ENCODE assay signal across 8 cellular contexts in genomic region chr1:179083031-179083345, GRCh38. TPM values are rescaled to one million over a fixed set of nuclear protein-coding genes. Genes with fewer than 3 reads are reported as not detected.
DNase-seq lines count a peak whose midpoint lies in the region; ATAC-seq and TF ChIP-seq lines count a peak whose summit lies in the region.

No MANE protein-coding gene starts in this region.

- peak overlapping the region; percentile 97 for H3K4me3 Mint-ChIP-seq in activated T-helper 2 cell treated with anti-CD3 and anti-CD28 coated beads, Interferon-gamma antibody, Interleukin-2, Interleukin-4, amounts not matched to agents 10 μg/mL and 5 μg/mL and 100 μg/mL, durations not matched to agents 14 hours and 24 hours and 36 hours (ENCODE audit: low read depth)

- DNase-seq in activated T-helper 2 cell treated with anti-CD3 and anti-CD28 coated beads, Interferon-gamma antibody, Interleukin-2, Interleukin-4, amounts not matched to agents 10 μg/mL and 5 μg/mL and 100 μg/mL, durations not matched to agents 14 hours and 24 hours and 36 hours (ENCODE audit: low spot score), result peak; percentile 14
- DNase-seq in suprapubic skin (ENCODE audit: low spot score in 2 of 2), result no peak
- DNase-seq in activated gamma-delta T cell (lab: John Stamatoyannopoulos, UW), result no peak
- no peak for DNase-seq in NCI-H2196 treated with DMSO at 0.1 percent for 48 hours (lab: John Stamatoyannopoulos, UW; ENCODE audit: unreplicated experiment)

- peak overlapping the region; percentile 75 for H3K9ac ChIP-seq in HUES6 (ENCODE audit: low read length)
- peak overlapping the region; percentile 64; the same call in 1 of the 2 replicates for H3K9ac ChIP-seq in iPS-20b (ENCODE audit: low read depth, low read length)

- ATAC-seq in HG02884 (IDR thresholded peaks at IDR 0.05; ENCODE audit: unreplicated experiment), result no peak

- H3K27ac ChIP-seq in C4-2B, result peak overlapping the region; percentile 95
- no peak overlapping the region for H3K27ac ChIP-seq in HUES6 (ENCODE audit: low read depth, low read length)
- no peak overlapping the region for H3K27ac ChIP-seq in iPS-20b (ENCODE audit: low read length)
- peak overlapping the region; percentile 88 for H3K27ac ChIP-seq in suprapubic skin

- peaks cover 14% of the 10 kb centered on the region for H3K36me3 Mint-ChIP-seq in activated T-helper 2 cell treated with anti-CD3 and anti-CD28 coated beads, Interferon-gamma antibody, Interleukin-2, Interleukin-4, amounts not matched to agents 10 μg/mL and 5 μg/mL and 100 μg/mL, durations not matched to agents 14 hours and 24 hours and 36 hours (ENCODE audit: low read depth)

- TF ChIP-seq CTCF in C4-2B (conservative IDR thresholded peaks at IDR 0.05) (no peak), suprapubic skin (IDR thresholded peaks at IDR 0.05) (no peak)

- H3K9me3 Mint-ChIP-seq in activated T-helper 2 cell treated with anti-CD3 and anti-CD28 coated beads, Interferon-gamma antibody, Interleukin-2, Interleukin-4, amounts not matched to agents 10 μg/mL and 5 μg/mL and 100 μg/mL, durations not matched to agents 14 hours and 24 hours and 36 hours, result no peaks in the 10 kb centered on the region

- WGBS in suprapubic skin, result 6% methylated on average over 3 of the region's 3 CpGs

- TF ChIP-seq POLR2A in suprapubic skin (IDR thresholded peaks at IDR 0.05), result no peak

- TF ChIP-seq EP300 in suprapubic skin (IDR thresholded peaks at IDR 0.05), result no peak

- no peaks in the 10 kb centered on the region for H3K27me3 ChIP-seq in HUES6 (ENCODE audit: control insufficient read depth, insufficient read depth, low read length)
- H3K27me3 ChIP-seq in iPS-20b (ENCODE audit: insufficient read depth, low read length), result peaks cover 8% of the 10 kb centered on the region; the same call in 1 of the 2 replicates
- H3K27me3 ChIP-seq in suprapubic skin, result no peaks in the 10 kb centered on the region

- H3K4me1 Mint-ChIP-seq in activated T-helper 2 cell treated with anti-CD3 and anti-CD28 coated beads, Interferon-gamma antibody, Interleukin-2, Interleukin-4, amounts not matched to agents 10 μg/mL and 5 μg/mL and 100 μg/mL, durations not matched to agents 14 hours and 24 hours and 36 hours (ENCODE audit: low read depth), result peaks cover 20% of the 10 kb centered on the region

- H3K4me3 ChIP-seq in HUES6 (ENCODE audit: low read depth, low read length) (peak overlapping the region; percentile 88), iPS-20b (ENCODE audit: low read length) (peak overlapping the region; percentile 84), suprapubic skin (peak overlapping the region; percentile 89)

- H3K36me3 ChIP-seq in HUES6 (ENCODE audit: control insufficient read depth, insufficient read depth, low read length) (peaks cover 7% of the 10 kb centered on the region; the same call in 1 of the 2 replicates), iPS-20b (ENCODE audit: insufficient read depth, low read depth, low read length) (peaks cover 8% of the 10 kb centered on the region; the same call in 1 of the 2 replicates), suprapubic skin (peaks cover 25% of the 10 kb centered on the region)

- H3K9me3 ChIP-seq in HUES6 (ENCODE audit: control insufficient read depth, insufficient read depth, low read depth, low read length) (no peaks in the 10 kb centered on the region), iPS-20b (ENCODE audit: insufficient read depth, low read depth, low read length) (no peaks in the 10 kb centered on the region), suprapubic skin (no peaks in the 10 kb centered on the region)

- H3K27ac Mint-ChIP-seq in activated T-helper 2 cell treated with anti-CD3 and anti-CD28 coated beads, Interferon-gamma antibody, Interleukin-2, Interleukin-4, amounts not matched to agents 10 μg/mL and 5 μg/mL and 100 μg/mL, durations not matched to agents 14 hours and 24 hours and 36 hours, result peak overlapping the region; percentile 96

- H3K4me1 ChIP-seq in HUES6 (ENCODE audit: control insufficient read depth, insufficient read depth, low read length) (peaks cover 29% of the 10 kb centered on the region), iPS-20b (ENCODE audit: insufficient read depth, low read length) (peaks cover 17% of the 10 kb centered on the region), suprapubic skin (peaks cover 28% of the 10 kb centered on the region)

- H3K27me3 Mint-ChIP-seq in activated T-helper 2 cell treated with anti-CD3 and anti-CD28 coated beads, Interferon-gamma antibody, Interleukin-2, Interleukin-4, amounts not matched to agents 10 μg/mL and 5 μg/mL and 100 μg/mL, durations not matched to agents 14 hours and 24 hours and 36 hours (ENCODE audit: low read depth), result no peaks in the 10 kb centered on the region

- intact Hi-C loops in activated T-helper 2 cell treated with anti-CD3 and anti-CD28 coated beads, Interferon-gamma antibody, Interleukin-2, Interleukin-4, amounts not matched to agents 10 μg/mL and 5 μg/mL and 100 μg/mL, durations not matched to agents 14 hours and 24 hours and 36 hours (cut with micrococcal nuclease), result loop anchor here (2.0 to 5.0 kb wide), 2 partner anchors 59 to 210 kb away; partner anchors contain the start of gene SOAT1

RNA-seq across cellular contexts. Expression of gene TOR3A, which starts 1.1 kb away (rescaled TPM):
- total RNA-seq in activated T-helper 2 cell treated with anti-CD3 and anti-CD28 coated beads, Interferon-gamma antibody, Interleukin-2, Interleukin-4, amounts not matched to agents 10 μg/mL and 5 μg/mL and 100 μg/mL, durations not matched to agents 14 hours and 24 hours and 36 hours, result 34.1 and 35.3 TPM in 2 replicates
- 10 to 100 TPM; 23.6 to 31.4 (median 29.6) TPM for total RNA-seq in suprapubic skin

RNA-seq across cellular contexts. Expression of gene FAM20B, which starts 57.3 kb away (rescaled TPM):
- 38.1 and 39.7 TPM in 2 replicates for total RNA-seq in activated T-helper 2 cell treated with anti-CD3 and anti-CD28 coated beads, Interferon-gamma antibody, Interleukin-2, Interleukin-4, amounts not matched to agents 10 μg/mL and 5 μg/mL and 100 μg/mL, durations not matched to agents 14 hours and 24 hours and 36 hours
- total RNA-seq in suprapubic skin, result 10 to 100 TPM; 18.1 to 30.6 (median 21.7) TPM

Comparison
In these comparisons a context has a peak if more than half of its experiments do, and no peak if none do; other contexts are left out.
1. H3K27ac ChIP-seq: peak in C4-2B (single experiment) and suprapubic skin (single experiment); none in HUES6 (single experiment) and iPS-20b (single experiment).
2. Peak in every context shown above with its lines, with median percentiles within 50 percentile points of each other: H3K4me3 ChIP-seq.